Comparison of ENCODE assay signal across 32 cellular contexts in the genomic region with DNA sequence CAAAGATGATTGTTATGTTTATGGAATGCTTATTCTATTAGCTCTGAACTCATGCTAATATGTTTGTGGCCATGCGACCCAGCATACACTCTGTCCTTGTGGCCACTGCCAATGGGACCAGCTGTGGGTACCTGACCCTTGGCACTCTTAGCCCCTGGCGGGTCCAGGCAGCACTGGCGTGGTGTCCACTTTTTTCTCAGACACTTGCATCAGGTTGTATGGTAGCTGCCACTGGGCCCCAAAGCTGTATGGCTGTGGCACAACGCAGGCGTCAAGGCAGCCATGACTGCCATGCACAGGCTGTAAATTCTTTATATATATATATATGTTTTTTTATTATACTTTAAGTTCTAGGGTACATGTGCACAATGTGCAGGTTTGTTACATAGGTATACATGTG. TPM values are rescaled to one million over a fixed set of nuclear protein-coding genes. Genes with fewer than 3 reads are reported as not detected.
"Had no signal": no experiment of that assay in that cellular context is flagged by ENCODE, and none has a peak within 500 bp of the region (broad histone marks: within the 10 kb centered on the region; RNA-seq: fewer than 3 reads in every experiment).

No MANE protein-coding gene starts in this region.

- H3K9me3 ChIP-seq: colonic mucosa, gastrocnemius medialis had no signal

- H3K4me1 ChIP-seq: colonic mucosa, gastrocnemius medialis had no signal

- H3K4me3 ChIP-seq: colonic mucosa, esophagus squamous epithelium, gastrocnemius medialis, heart right ventricle, left lung, lower lobe of right lung, mucosa of descending colon had no signal

- H3K36me3 ChIP-seq: colonic mucosa, esophagus squamous epithelium, gastrocnemius medialis, heart right ventricle, left lung, lower lobe of right lung had no signal

- FAIRE-seq: endometrium, islet of Langerhans, keratinocyte had no signal

- DNase-seq: colonic mucosa; cortex of kidney; effector CD8-positive, alpha-beta T cell; effector memory CD8-positive, alpha-beta T cell; endodermal cell; erythroblast; esophagus squamous epithelium; foreskin fibroblast; foreskin melanocyte; gastrocnemius medialis; glutamatergic neuron; head of caudate nucleus; heart right ventricle; hippocampal formation; left cardiac atrium; left lung; left ventricle myocardium superior; mesenchymal stem cell; mucosa of descending colon had no signal

- H3K27ac Mint-ChIP-seq: dendritic cell treated with granulocyte-macrophage colony-stimulating factor and Interleukin-4, amounts not matched to agents 40 ng/mL and 50 ng/mL, for 4 days; effector memory CD8-positive, alpha-beta T cell; endodermal cell; mesothelial cell of epicardium had no signal

- H3K27ac ChIP-seq: colonic mucosa, epithelial cell of prostate, esophagus squamous epithelium, gastrocnemius medialis, heart right ventricle, left lung, lower lobe of right lung had no signal

- H3K36me3 Mint-ChIP-seq: mesothelial cell of epicardium had no signal

- H3K4me3 Mint-ChIP-seq: dendritic cell treated with granulocyte-macrophage colony-stimulating factor and Interleukin-4, amounts not matched to agents 40 ng/mL and 50 ng/mL, for 4 days; effector memory CD8-positive, alpha-beta T cell; endodermal cell; mesothelial cell of epicardium had no signal

- ATAC-seq: effector memory CD8-positive, alpha-beta T cell; esophagus mucosa; gastrocnemius medialis; heart right ventricle; left cardiac atrium; left lung; left ventricle myocardium superior; lower lobe of right lung; mucosa of descending colon had no signal

RNA-seq across cellular contexts. Expression of a gene that starts 12.2 kb away (rescaled TPM):
- total RNA-seq: chondrocyte, colonic mucosa, dermis microvascular lymphatic vessel endothelial cell, esophagus mucosa, glomerular endothelial cell, lung microvascular endothelial cell, myocyte had no signal
- polyA plus RNA-seq: keratinocyte had no signal
